Comparison of ENCODE assay signal across 10 cellular contexts in the genomic region with DNA sequence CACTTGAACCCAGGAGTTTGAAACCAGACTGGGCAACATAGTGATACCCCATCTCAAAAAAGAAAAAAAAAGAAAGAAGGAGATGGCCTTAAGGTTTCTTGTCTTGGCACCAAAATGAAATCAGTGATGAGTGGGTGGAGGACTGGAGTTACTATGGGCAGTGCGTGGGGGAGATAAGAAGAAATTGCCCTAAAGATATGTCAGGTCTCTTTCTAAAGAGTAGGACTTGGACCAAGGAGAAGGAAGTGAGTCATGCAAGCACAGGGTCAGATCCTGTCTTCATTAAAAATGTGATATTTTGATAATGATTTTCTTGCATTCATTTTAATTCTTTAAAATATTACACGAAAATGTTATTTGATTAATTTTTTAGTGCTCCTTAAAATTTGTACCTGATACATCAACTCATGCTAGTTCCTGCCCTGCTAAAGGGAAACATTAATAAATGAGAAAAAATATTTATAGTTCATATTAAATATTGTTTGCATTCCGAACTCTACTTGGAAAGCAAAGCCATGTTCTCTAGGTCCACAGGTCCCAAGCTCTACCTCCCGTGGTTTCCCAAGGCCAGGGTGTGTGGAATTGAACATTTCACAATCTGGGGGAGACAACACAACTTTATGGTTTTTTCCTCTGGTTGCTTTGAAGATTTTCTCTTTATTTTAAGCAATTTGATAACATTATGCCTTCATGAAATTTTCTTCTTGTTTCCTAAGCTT.
A peak's percentile ranks its signal among the peaks of the same experiment; 100 is the strongest.
DNase-seq lines count a peak whose midpoint lies in the region; ATAC-seq, FAIRE-seq and TF ChIP-seq lines count a peak whose summit lies in the region.
"Had no signal": no experiment of that assay in that cellular context is flagged by ENCODE, and none has a peak within 500 bp of the region (broad histone marks: within the 10 kb centered on the region; RNA-seq: fewer than 3 reads in every experiment).

No MANE protein-coding gene starts in this region.

- no peaks in the 10 kb centered on the region for H3K36me3 ChIP-seq in CD8-positive, alpha-beta memory T cell (ENCODE audit: insufficient read depth, low read length)
- H3K36me3 ChIP-seq in Loucy (ENCODE audit: insufficient read depth, low read length): no peaks in the 10 kb centered on the region
- H3K36me3 ChIP-seq in mesenchymal stem cell (ENCODE audit: control insufficient read depth in 1 of 2, insufficient read depth in 2 of 2, low read depth in 1 of 2, low read length in 2 of 2): no peaks in the 10 kb centered on the region
- no peaks in the 10 kb centered on the region for H3K36me3 ChIP-seq in adrenal gland (replicated peaks in 1 of 2)
- H3K36me3 ChIP-seq: gastroesophageal sphincter had no signal

- H3K14ac ChIP-seq in mesenchymal stem cell (ENCODE audit: low read length in 2 of 2): no peak overlapping the region

- H3K79me1 ChIP-seq in mesenchymal stem cell (replicated peaks; ENCODE audit: low read length, poor library complexity, severe bottlenecking): no peaks in the 10 kb centered on the region

- WGBS in mesenchymal stem cell: 80% methylated on average over 3 of the region's 4 CpGs
- WGBS in adrenal gland, 4 donors: 63 to 73% (median 68%) methylated on average over 4 of the region's 4 CpGs

- no peak overlapping the region for H2BK12ac ChIP-seq in mesenchymal stem cell (ENCODE audit: low read length in 2 of 2)

- H2AFZ ChIP-seq in Loucy (ENCODE audit: low read length): no peak overlapping the region
- H2AFZ ChIP-seq in mesenchymal stem cell (ENCODE audit: low read depth, low read length): no peak overlapping the region

- no peaks in the 10 kb centered on the region for H3K79me2 ChIP-seq in Loucy (ENCODE audit: insufficient read depth, low read length)

- H3K4me3 Mint-ChIP-seq in CD8-positive, alpha-beta memory T cell: peak overlapping the region in 6 of 7 donors; percentile 20 to 42 (median 34)
- H3K4me3 Mint-ChIP-seq in activated naive CD8-positive, alpha-beta T cell treated with anti-CD3 and anti-CD28 coated beads, Interleukin-2, amount 50 U/mL, for 24 hours: peak overlapping the region; percentile 0

- no peaks in the 10 kb centered on the region for H4K20me1 ChIP-seq in Loucy (ENCODE audit: insufficient read depth, low read length, poor library complexity, severe bottlenecking)

- H3K4me2 ChIP-seq in Loucy (ENCODE audit: low read depth, low read length, poor library complexity, severe bottlenecking): peak overlapping the region; percentile 10
- H3K4me2 ChIP-seq in mesenchymal stem cell (ENCODE audit: low read length, poor library complexity, severe bottlenecking): no peak overlapping the region

- H2BK120ac ChIP-seq in mesenchymal stem cell (ENCODE audit: low read depth, low read length): no peak overlapping the region

- H3K23ac ChIP-seq in mesenchymal stem cell (ENCODE audit: low read length in 2 of 2): no peak overlapping the region

- TF ChIP-seq POLR2A in adrenal gland (IDR thresholded peaks at IDR 0.05): no peak

- no peaks in the 10 kb centered on the region for H3K27me3 Mint-ChIP-seq in CD8-positive, alpha-beta memory T cell
- H3K27me3 Mint-ChIP-seq in activated naive CD8-positive, alpha-beta T cell treated with anti-CD3 and anti-CD28 coated beads, Interleukin-2, amount 50 U/mL, for 24 hours: no peaks in the 10 kb centered on the region

- intact Hi-C loops in adrenal gland (cut with DNase I): no loop called here

- H2BK15ac ChIP-seq in mesenchymal stem cell (ENCODE audit: low read depth, poor library complexity, severe bottlenecking): no peak overlapping the region

- peak overlapping the region; percentile 96 for H2AK5ac ChIP-seq in mesenchymal stem cell (ENCODE audit: low read length, severe bottlenecking)

- H2BK5ac ChIP-seq in mesenchymal stem cell (ENCODE audit: low read depth, low read length, poor library complexity, severe bottlenecking): peak overlapping the region; percentile 91

- TF ChIP-seq CTCF in Loucy (conservative IDR thresholded peaks at IDR 0.05; ENCODE audit: low read length) (no peak), adrenal gland (IDR thresholded peaks at IDR 0.05) (no peak)

- peaks cover 36% of the 10 kb centered on the region for H3K4me1 ChIP-seq in CD8-positive, alpha-beta memory T cell (ENCODE audit: insufficient read depth, low read length)
- peaks cover 55% of the 10 kb centered on the region for H3K4me1 ChIP-seq in Loucy (ENCODE audit: insufficient read depth, low read length, poor library complexity, severe bottlenecking)
- peaks cover 12% of the 10 kb centered on the region for H3K4me1 ChIP-seq in mesenchymal stem cell (ENCODE audit: control insufficient read depth, insufficient read depth, low read depth, low read length)
- no peaks in the 10 kb centered on the region for H3K4me1 ChIP-seq in adrenal gland (replicated peaks in 1 of 2)
- H3K4me1 ChIP-seq: gastroesophageal sphincter had no signal

- no peak overlapping the region for H3K18ac ChIP-seq in mesenchymal stem cell (ENCODE audit: low read depth in 1 of 2, low read length in 2 of 2)

- peaks cover 6 to 26% (median 12%) of the 10 kb centered on the region in 5 donors for H3K9me3 Mint-ChIP-seq in CD8-positive, alpha-beta memory T cell
- peaks cover 13% of the 10 kb centered on the region for H3K9me3 Mint-ChIP-seq in activated naive CD8-positive, alpha-beta T cell treated with anti-CD3 and anti-CD28 coated beads, Interleukin-2, amount 50 U/mL, for 24 hours

- H3K9me3 ChIP-seq in CD8-positive, alpha-beta memory T cell (ENCODE audit: low read length): no peaks in the 10 kb centered on the region
- no peaks in the 10 kb centered on the region; the same call in 1 of the 2 replicates for H3K9me3 ChIP-seq in Loucy (ENCODE audit: insufficient read depth, low read depth, low read length)
- H3K9me3 ChIP-seq in mesenchymal stem cell (ENCODE audit: control insufficient read depth, low read length): peaks cover 4% of the 10 kb centered on the region
- no peaks in the 10 kb centered on the region for H3K9me3 ChIP-seq in adrenal gland (replicated peaks in 1 of 3)

- peaks cover 47 to 67% (median 67%) of the 10 kb centered on the region in 3 donors for H3K4me1 Mint-ChIP-seq in CD8-positive, alpha-beta memory T cell
- H3K4me1 Mint-ChIP-seq in activated naive CD8-positive, alpha-beta T cell treated with anti-CD3 and anti-CD28 coated beads, Interleukin-2, amount 50 U/mL, for 24 hours: peaks cover 94% of the 10 kb centered on the region

- no peak for ATAC-seq in activated naive CD8-positive, alpha-beta T cell treated with anti-CD3 and anti-CD28 coated beads, Interleukin-2, amount 50 U/mL, for 24 hours

- no peak overlapping the region for H3K4ac ChIP-seq in mesenchymal stem cell (ENCODE audit: low read depth in 1 of 2, low read length in 2 of 2)

- H4K91ac ChIP-seq in mesenchymal stem cell (ENCODE audit: low read length): no peak overlapping the region

- no peaks in the 10 kb centered on the region; the same call in 1 of the 2 replicates for H3F3A ChIP-seq in Loucy (ENCODE audit: low read depth)

- no peak for FAIRE-seq in frontal cortex (lab: Jason Lieb, UNC)

- CTCF ChIA-PET in CD8-positive, alpha-beta memory T cell (lab: Charles Lee): interaction anchor here (2.4 kb wide), 1 partner anchor 11 kb away, joined by 11 read pairs; no protein-coding TSS in a partner anchor

- no peaks in the 10 kb centered on the region for H3K9me2 ChIP-seq in Loucy (replicated peaks; ENCODE audit: low read depth, low read length)

- no peak overlapping the region for H3K4me3 ChIP-seq in CD8-positive, alpha-beta memory T cell (ENCODE audit: low read length)
- H3K4me3 ChIP-seq in Loucy (ENCODE audit: low read length, poor library complexity, severe bottlenecking) (no peak overlapping the region), mesenchymal stem cell (ENCODE audit: insufficient read depth in 1 of 2, low read depth in 1 of 2, low read length in 2 of 2) (no peak overlapping the region), adrenal gland (no peak overlapping the region)
- H3K4me3 ChIP-seq: gastroesophageal sphincter had no signal

- DNase-seq in CD8-positive, alpha-beta memory T cell: no peak
- no peak for DNase-seq in activated naive CD8-positive, alpha-beta T cell treated with anti-CD3 and anti-CD28 coated beads, Interleukin-2, amount 50 U/mL, for 24 hours
- no peak for DNase-seq in mesenchymal stem cell
- no peak for DNase-seq in frontal cortex (ENCODE audit: low spot score in 2 of 2)
- no peak for DNase-seq in cerebellum (ENCODE audit: low spot score)
- DNase-seq in RPMI8226: no peak
- no peak for DNase-seq in adrenal gland
- DNase-seq: SIG-M5 had no signal

- H4K8ac ChIP-seq in mesenchymal stem cell (ENCODE audit: low read length): no peak overlapping the region

- POLR2A ChIA-PET in CD8-positive, alpha-beta memory T cell (lab: Charles Lee): no interaction called here

- H3K27me3 ChIP-seq in CD8-positive, alpha-beta memory T cell (ENCODE audit: insufficient read depth, low read length, poor library complexity, severe bottlenecking): no peaks in the 10 kb centered on the region
- no peaks in the 10 kb centered on the region for H3K27me3 ChIP-seq in Loucy (ENCODE audit: insufficient read depth, low read length, poor library complexity, severe bottlenecking)
- no peaks in the 10 kb centered on the region for H3K27me3 ChIP-seq in mesenchymal stem cell (ENCODE audit: control insufficient read depth in 1 of 2, insufficient read depth in 1 of 2, low read length in 2 of 2)
- no peaks in the 10 kb centered on the region for H3K27me3 ChIP-seq in adrenal gland
- H3K27me3 ChIP-seq: gastroesophageal sphincter had no signal

- H3K27ac Mint-ChIP-seq in CD8-positive, alpha-beta memory T cell: peak overlapping the region; percentile 5 to 83 (median 45)
- H3K27ac Mint-ChIP-seq in activated naive CD8-positive, alpha-beta T cell treated with anti-CD3 and anti-CD28 coated beads, Interleukin-2, amount 50 U/mL, for 24 hours: peak overlapping the region; percentile 59

- peak overlapping the region; percentile 12 for H3K27ac ChIP-seq in CD8-positive, alpha-beta memory T cell (ENCODE audit: low read depth, low read length)
- H3K27ac ChIP-seq in mesenchymal stem cell (ENCODE audit: low read length, poor library complexity, severe bottlenecking) (peak overlapping the region; percentile 73), adrenal gland (peak overlapping the region in 2 of 5 donors; percentile 7 to 8)
- H3K27ac ChIP-seq: gastroesophageal sphincter had no signal

- H3K36me3 Mint-ChIP-seq in CD8-positive, alpha-beta memory T cell: peaks cover 0 to 18% (median 1%) of the 10 kb centered on the region in 3 donors
- peaks cover 18% of the 10 kb centered on the region for H3K36me3 Mint-ChIP-seq in activated naive CD8-positive, alpha-beta T cell treated with anti-CD3 and anti-CD28 coated beads, Interleukin-2, amount 50 U/mL, for 24 hours (ENCODE audit: low read depth)

- no peak overlapping the region for H3K9ac ChIP-seq in Loucy (ENCODE audit: low read depth, low read length, poor library complexity, severe bottlenecking)
- H3K9ac ChIP-seq in mesenchymal stem cell (ENCODE audit: low read length): peak overlapping the region; percentile 88
